In genomic region chr6:141359953-141360352, GRCh38 we compare ENCODE assay signal across 17 cellular contexts.
DNase-seq lines count a peak whose midpoint lies in the region; ATAC-seq lines count a peak whose summit lies in the region.
"Had no signal": no experiment of that assay in that cellular context is flagged by ENCODE, and none has a peak within 500 bp of the region (broad histone marks: within the 10 kb centered on the region; RNA-seq: fewer than 3 reads in every experiment).

No MANE protein-coding gene starts in this region.

- H3K36me3 ChIP-seq in endocrine pancreas (ENCODE audit: control insufficient read depth, insufficient read depth, low read length): no peaks in the 10 kb centered on the region
- H3K36me3 ChIP-seq: ovary, spleen, upper lobe of right lung had no signal

- no peaks in the 10 kb centered on the region for H3K27me3 ChIP-seq in endocrine pancreas (ENCODE audit: control insufficient read depth, insufficient read depth, low read length)
- H3K27me3 ChIP-seq: ovary, spleen, upper lobe of right lung had no signal

- no peaks in the 10 kb centered on the region for H3K9me3 ChIP-seq in endocrine pancreas (ENCODE audit: control insufficient read depth, low read length)
- H3K9me3 ChIP-seq: ovary, upper lobe of right lung had no signal

- no peak overlapping the region for H3K9ac ChIP-seq in endocrine pancreas (ENCODE audit: control insufficient read depth, insufficient read depth, low read length)

- peak overlapping the region; percentile 28 for H3K4me3 ChIP-seq in endocrine pancreas (ENCODE audit: control insufficient read depth, insufficient read depth, low read length)
- H3K4me3 ChIP-seq: ovary, spleen, upper lobe of right lung had no signal

- H3K4me1 ChIP-seq in endocrine pancreas (ENCODE audit: control insufficient read depth, insufficient read depth, low read length): peaks cover 11% of the 10 kb centered on the region
- H3K4me1 ChIP-seq: spleen, upper lobe of right lung had no signal

- ATAC-seq in HG02763 (IDR thresholded peaks at IDR 0.05; ENCODE audit: unreplicated experiment) (no peak), GM21526 (IDR thresholded peaks at IDR 0.05; ENCODE audit: low FRiP score, unreplicated experiment) (no peak), HG02852 (IDR thresholded peaks at IDR 0.05; ENCODE audit: unreplicated experiment) (no peak)
- ATAC-seq: activated CD8-positive, alpha-beta memory T cell treated with anti-CD3 and anti-CD28 coated beads, Interleukin-2, amount 10 ng/mL, durations not matched to agents 7 days and 5 days; upper lobe of right lung had no signal

- DNase-seq in NCI-H748 (lab: John Stamatoyannopoulos, UW; ENCODE audit: unreplicated experiment) (peak; percentile 26), NCI-H748 treated with DMSO at 0.1 percent for 48 hours (lab: John Stamatoyannopoulos, UW) (no peak), iris pigment epithelial cell (ENCODE audit: low read depth) (peak; percentile 38), stromal cell of bone marrow (ENCODE audit: low read depth) (peak; percentile 24)
- DNase-seq: 8988T; activated CD8-positive, alpha-beta memory T cell treated with anti-CD3 and anti-CD28 coated beads, Interleukin-2, amount 10 ng/mL, durations not matched to agents 7 days and 5 days; activated gamma-delta T cell; DMS53; NCI-H1694; ovary; spleen; stimulated activated naive CD4-positive, alpha-beta T cell treated with Interleukin-2 at 50 U/mL for 16 hours; upper lobe of right lung had no signal
